In the genomic region with DNA sequence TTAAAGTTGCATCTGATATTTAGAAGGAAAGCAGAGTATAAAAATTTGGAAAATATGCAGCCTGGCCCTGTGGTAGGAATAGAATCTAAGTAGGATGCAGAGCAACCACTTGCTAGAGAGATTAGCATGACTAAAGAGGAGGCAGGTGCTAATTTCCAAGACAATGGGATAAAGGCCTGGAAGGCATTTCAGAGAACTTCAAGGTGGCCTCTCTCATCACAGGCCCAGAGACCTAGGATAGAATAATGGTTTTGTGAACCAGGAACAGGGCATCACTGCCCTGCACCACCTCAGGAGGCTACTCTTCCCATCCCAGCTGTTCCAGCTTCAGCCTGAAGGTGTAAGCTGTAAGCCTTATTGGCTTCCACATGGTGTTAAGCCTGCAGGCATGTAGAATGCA, we compare ENCODE assay signal across 19 cellular contexts.
"Had no signal": no experiment of that assay in that cellular context is flagged by ENCODE, and none has a peak within 500 bp of the region (broad histone marks: within the 10 kb centered on the region; RNA-seq: fewer than 3 reads in every experiment).

No MANE protein-coding gene starts in this region.

- H3K27me3 ChIP-seq: esophagus squamous epithelium, hepatocyte, stomach, transverse colon had no signal

- H3K4me1 ChIP-seq: esophagus squamous epithelium, stomach, transverse colon had no signal

- H3K36me3 ChIP-seq: esophagus squamous epithelium, stomach, thoracic aorta, transverse colon had no signal

- DNase-seq: effector memory CD8-positive, alpha-beta T cell; esophagus squamous epithelium; foreskin fibroblast; kidney glomerular epithelial cell; mammary epithelial cell; mucosa of descending colon; naive thymus-derived CD8-positive, alpha-beta T cell; right cardiac atrium; small intestine; stimulated activated CD4-positive, alpha-beta T cell treated with anti-CD3 and anti-CD28 coated beads, Interleukin-12 subunit alpha, Interleukin-12 subunit beta, amount 100 ng/mL, for 4 hours; stimulated activated naive CD4-positive, alpha-beta T cell; stomach; substantia nigra; transverse colon had no signal

- H3K4me3 ChIP-seq: esophagus squamous epithelium, hepatocyte, mucosa of descending colon, stomach, thoracic aorta, transverse colon had no signal

- ATAC-seq: effector memory CD8-positive, alpha-beta T cell; left lobe of liver; mucosa of descending colon; naive thymus-derived CD8-positive, alpha-beta T cell; right cardiac atrium had no signal

- FAIRE-seq: colon, islet of Langerhans, small intestine had no signal

- H2AFZ ChIP-seq: hepatocyte had no signal

- H3K79me2 ChIP-seq: hepatocyte had no signal

- H3K27ac ChIP-seq: esophagus squamous epithelium, hepatocyte, stomach, thoracic aorta, transverse colon had no signal

- H3K4me2 ChIP-seq: hepatocyte had no signal

- H3K9me3 ChIP-seq: esophagus squamous epithelium, mucosa of descending colon, stomach, thoracic aorta, transverse colon had no signal
